19 cellular contexts compared by ENCODE assay signal in genomic region chr12:114744696-114745095, GRCh38.
DNase-seq lines count a peak whose midpoint lies in the region; ATAC-seq and TF ChIP-seq lines count a peak whose summit lies in the region.
"Had no signal": no experiment of that assay in that cellular context is flagged by ENCODE, and none has a peak within 500 bp of the region (broad histone marks: within the 10 kb centered on the region; RNA-seq: fewer than 3 reads in every experiment).

No MANE protein-coding gene starts in this region.

- peaks cover 11% of the 10 kb centered on the region for H3K4me1 ChIP-seq in rectal smooth muscle tissue (ENCODE audit: control insufficient read depth, insufficient read depth, low read length)
- H3K4me1 ChIP-seq in Caco-2, result no peaks in the 10 kb centered on the region
- H3K4me1 ChIP-seq: HAP-1 had no signal

- H3K27ac Mint-ChIP-seq in natural killer cell, result no peak overlapping the region
- H3K27ac Mint-ChIP-seq in Caco-2 (ENCODE audit: unreplicated experiment), result no peak overlapping the region
- no peak overlapping the region for H3K27ac Mint-ChIP-seq in stimulated activated naive CD8-positive, alpha-beta T cell treated with anti-CD3 and anti-CD28 coated beads, Interleukin-15, amount 100 ng/mL, for 72 hours
- H3K27ac Mint-ChIP-seq: activated naive CD8-positive, alpha-beta T cell treated with anti-CD3 and anti-CD28 coated beads, Interleukin-2, amount 50 U/mL, for 24 hours had no signal

- POLR2A ChIA-PET in Caco-2 (lab: Charles Lee), result no interaction called here

- H3K36me3 ChIP-seq in rectal smooth muscle tissue (ENCODE audit: control insufficient read depth, insufficient read depth, low read length), result no peaks in the 10 kb centered on the region
- H3K36me3 ChIP-seq in Caco-2 (ENCODE audit: control insufficient read depth, insufficient read depth, low read length), result no peaks in the 10 kb centered on the region
- H3K36me3 ChIP-seq: HAP-1, spleen had no signal

- no peak for ATAC-seq in natural killer cell
- no peak for ATAC-seq in stimulated activated naive CD8-positive, alpha-beta T cell treated with anti-CD3 and anti-CD28 coated beads, Interleukin-15, amount 100 ng/mL, for 72 hours
- ATAC-seq: activated naive CD8-positive, alpha-beta T cell treated with anti-CD3 and anti-CD28 coated beads, Interleukin-2, amount 50 U/mL, for 24 hours had no signal

- H3K4me3 ChIP-seq in AG10803 (ENCODE audit: low read length) (peak overlapping the region; percentile 18; the same call in 1 of the 2 replicates), WI38 (ENCODE audit: low read depth, low read length) (peak overlapping the region; percentile 27), rectal smooth muscle tissue (ENCODE audit: low read length) (peak overlapping the region; percentile 26), Caco-2 (ENCODE audit: low read depth, low read length) (no peak overlapping the region)
- H3K4me3 ChIP-seq: HAP-1, spleen had no signal

- BruUV-seq in Caco-2 (replicated peaks; lab: Mats Ljungman, UMichigan), result no TSS peak

- no peaks in the 10 kb centered on the region for H3K9me3 Mint-ChIP-seq in natural killer cell
- no peaks in the 10 kb centered on the region for H3K9me3 Mint-ChIP-seq in Caco-2 (ENCODE audit: unreplicated experiment)
- H3K9me3 Mint-ChIP-seq in stimulated activated naive CD8-positive, alpha-beta T cell treated with anti-CD3 and anti-CD28 coated beads, Interleukin-15, amount 100 ng/mL, for 72 hours, result no peaks in the 10 kb centered on the region
- H3K9me3 Mint-ChIP-seq: activated naive CD8-positive, alpha-beta T cell treated with anti-CD3 and anti-CD28 coated beads, Interleukin-2, amount 50 U/mL, for 24 hours had no signal

- TF ChIP-seq CTCF in AG10803 (conservative IDR thresholded peaks at IDR 0.05; ENCODE audit: low read length), result no peak
- no peak for TF ChIP-seq CTCF in WI38 (IDR thresholded peaks at IDR 0.05; ENCODE audit: low read depth, low read length)
- no peak for TF ChIP-seq CTCF in natural killer cell (IDR thresholded peaks at IDR 0.05)
- no peak for TF ChIP-seq CTCF in Caco-2 (IDR thresholded peaks at IDR 0.05; ENCODE audit: insufficient read depth in 1 of 2, low read depth in 1 of 2, low read length in 1 of 2, severe bottlenecking in 1 of 2, unreplicated experiment in 1 of 2)

- intact Hi-C loops in natural killer cell (cut with micrococcal nuclease), result no loop called here
- intact Hi-C loops in Caco-2 (cut with micrococcal nuclease; ENCODE audit: unreplicated experiment), result no loop called here

- H3K27me3 Mint-ChIP-seq in natural killer cell (ENCODE audit: low read depth in 2 of 2), result no peaks in the 10 kb centered on the region
- H3K27me3 Mint-ChIP-seq in Caco-2 (ENCODE audit: insufficient read depth, unreplicated experiment), result no peaks in the 10 kb centered on the region
- peaks cover 8% of the 10 kb centered on the region for H3K27me3 Mint-ChIP-seq in stimulated activated naive CD8-positive, alpha-beta T cell treated with anti-CD3 and anti-CD28 coated beads, Interleukin-15, amount 100 ng/mL, for 72 hours

- no peaks in the 10 kb centered on the region for H3K9me3 ChIP-seq in Caco-2
- H3K9me3 ChIP-seq: HAP-1, spleen had no signal

- H3K9ac ChIP-seq in rectal smooth muscle tissue (ENCODE audit: low read length), result no peak overlapping the region

- CTCF ChIA-PET in Caco-2 (lab: Charles Lee), result interaction anchor here (0.6 kb wide), 1 partner anchor 42 kb away, joined by 11 read pairs; no protein-coding TSS in a partner anchor

- H3K27ac ChIP-seq in rectal smooth muscle tissue (ENCODE audit: low read depth, low read length), result no peak overlapping the region
- H3K27ac ChIP-seq: spleen had no signal

- H3K4me3 Mint-ChIP-seq in natural killer cell (no peak overlapping the region), Caco-2 (ENCODE audit: unreplicated experiment) (no peak overlapping the region)
- no peak overlapping the region for H3K4me3 Mint-ChIP-seq in stimulated activated naive CD8-positive, alpha-beta T cell treated with anti-CD3 and anti-CD28 coated beads, Interleukin-15, amount 100 ng/mL, for 72 hours
- H3K4me3 Mint-ChIP-seq: activated naive CD8-positive, alpha-beta T cell treated with anti-CD3 and anti-CD28 coated beads, Interleukin-2, amount 50 U/mL, for 24 hours had no signal

- DNase-seq in AG10803 (ENCODE audit: low read depth) (peak; percentile 60), hepatic stellate cell (ENCODE audit: low spot score) (peak; percentile 29), NCI-H774 (lab: John Stamatoyannopoulos, UW) (no peak), natural killer cell (no peak), Caco-2 (no peak)
- no peak for DNase-seq in stimulated activated naive CD8-positive, alpha-beta T cell treated with anti-CD3 and anti-CD28 coated beads, Interleukin-15, amount 100 ng/mL, for 72 hours
- DNase-seq: ACHN; activated CD4-positive, alpha-beta T cell treated with anti-CD3 and anti-CD28 coated beads for 48 hours; activated naive CD8-positive, alpha-beta T cell treated with anti-CD3 and anti-CD28 coated beads, Interleukin-2, amount 50 U/mL, for 24 hours; MM.1S; NCI-H1436 treated with DMSO at 0.1 percent for 48 hours; NCI-H526 treated with DMSO at 0.1 percent for 48 hours; Right ventricle myocardium superior; spleen; stimulated activated CD4-positive, alpha-beta T cell treated with anti-CD3 and anti-CD28 coated beads, Interleukin-4, amount 100 ng/mL, for 4 hours; substantia nigra had no signal

- H3K27me3 ChIP-seq in rectal smooth muscle tissue (ENCODE audit: control insufficient read depth, insufficient read depth, low read length) (no peaks in the 10 kb centered on the region), Caco-2 (replicated peaks; ENCODE audit: control insufficient read depth, insufficient read depth, low read length) (no peaks in the 10 kb centered on the region)
- H3K27me3 ChIP-seq: spleen had no signal

- H3K36me3 Mint-ChIP-seq in natural killer cell (no peaks in the 10 kb centered on the region), Caco-2 (ENCODE audit: insufficient read depth, unreplicated experiment) (no peaks in the 10 kb centered on the region)

- H3K4me1 Mint-ChIP-seq in natural killer cell (no peaks in the 10 kb centered on the region), Caco-2 (ENCODE audit: low read depth, unreplicated experiment) (peaks cover 7% of the 10 kb centered on the region)
- no peaks in the 10 kb centered on the region for H3K4me1 Mint-ChIP-seq in stimulated activated naive CD8-positive, alpha-beta T cell treated with anti-CD3 and anti-CD28 coated beads, Interleukin-15, amount 100 ng/mL, for 72 hours
- H3K4me1 Mint-ChIP-seq: activated naive CD8-positive, alpha-beta T cell treated with anti-CD3 and anti-CD28 coated beads, Interleukin-2, amount 50 U/mL, for 24 hours had no signal

Comparison
In these comparisons a context has a peak if more than half of its experiments do, and no peak if none do; other contexts are left out.
1. DNase-seq: peak in AG10803 (single experiment) and hepatic stellate cell (single experiment); none in NCI-H774 (single experiment), natural killer cell (single experiment), Caco-2 (0 of 2) and stimulated activated naive CD8-positive, alpha-beta T cell treated with anti-CD3 and anti-CD28 coated beads, Interleukin-15, amount 100 ng/mL, for 72 hours (0 of 2).